29 cellular contexts compared by ENCODE assay signal in genomic region chr2:118040889-118041288, GRCh38.
"Had no signal": no experiment of that assay in that cellular context is flagged by ENCODE, and none has a peak within 500 bp of the region (broad histone marks: within the 10 kb centered on the region; RNA-seq: fewer than 3 reads in every experiment).

No MANE protein-coding gene starts in this region.

- H3K4me1 ChIP-seq: adrenal gland, colonic mucosa, esophagus squamous epithelium, left ventricle myocardium inferior, right atrium auricular region, uterus had no signal

- H3K36me3 Mint-ChIP-seq: brain had no signal

- H3K27ac Mint-ChIP-seq: activated CD4-positive, alpha-beta memory T cell treated with anti-CD3 and anti-CD28 coated beads for 36 hours; activated CD4-positive, alpha-beta T cell treated with anti-CD3 and anti-CD28 coated beads, Interleukin-2, amount 10 ng/mL, durations not matched to agents 24 days and 14 days; activated naive CD4-positive, alpha-beta T cell treated with anti-CD3 and anti-CD28 coated beads for 36 hours; activated naive CD8-positive, alpha-beta T cell treated with anti-CD3 and anti-CD28 coated beads for 36 hours; activated T-helper 1 cell treated with anti-CD3 and anti-CD28 coated beads, Interleukin-12 subunit alpha, Interleukin-12 subunit beta, Interleukin-2, Interleukin-4 antibody, amounts not matched to agents 30 ng/mL and 10 ng/mL and 1 ng/mL, durations not matched to agents 14 hours and 24 hours and 36 hours; brain; naive thymus-derived CD8-positive, alpha-beta T cell; stimulated activated naive CD8-positive, alpha-beta T cell treated with anti-CD3 and anti-CD28 coated beads, Interleukin-15, Interleukin-2, amounts not matched to agents 100 ng/mL and 50 ng/mL, for 24 hours; T-helper 2 cell treated with Interferon-gamma antibody and Interleukin-4, amounts not matched to agents 5 μg/mL and 100 μg/mL, for 36 hours had no signal

- ATAC-seq: naive thymus-derived CD8-positive, alpha-beta T cell had no signal

- H3K4me3 ChIP-seq: adrenal gland, cardiac muscle cell, colonic mucosa, esophagus squamous epithelium, left ventricle myocardium inferior, right atrium auricular region, thoracic aorta, uterus had no signal

- H3K36me3 ChIP-seq: adrenal gland, cardiac muscle cell, colonic mucosa, esophagus squamous epithelium, left ventricle myocardium inferior, right atrium auricular region, thoracic aorta, uterus, WERI-Rb-1 had no signal

- H3K4me1 Mint-ChIP-seq: activated CD4-positive, alpha-beta T cell treated with anti-CD3 and anti-CD28 coated beads, Interleukin-2, amount 10 ng/mL, durations not matched to agents 24 days and 14 days; activated naive CD8-positive, alpha-beta T cell treated with anti-CD3 and anti-CD28 coated beads for 36 hours; brain; naive thymus-derived CD8-positive, alpha-beta T cell had no signal

- H3K9me3 ChIP-seq: colonic mucosa had no signal

- DNase-seq: activated CD4-positive, alpha-beta memory T cell treated with anti-CD3 and anti-CD28 coated beads for 36 hours; activated CD4-positive, alpha-beta T cell treated with anti-CD3 and anti-CD28 coated beads, Interleukin-2, amount 10 ng/mL, durations not matched to agents 24 days and 14 days; activated CD4-positive, CD25-positive, alpha-beta regulatory T cell treated with anti-CD3 and anti-CD28 coated beads, Interleukin-2, amount 50 U/mL, for 72 hours; activated CD8-positive, alpha-beta memory T cell treated with anti-CD3 and anti-CD28 coated beads, Interleukin-2, amount 50 U/mL, for 4 hours; activated effector memory CD4-positive, alpha-beta T cell treated with anti-CD3 and anti-CD28 coated beads, Interleukin-2, amount 50 U/mL, for 16 hours; activated naive CD4-positive, alpha-beta T cell treated with anti-CD3 and anti-CD28 coated beads for 36 hours; activated naive CD8-positive, alpha-beta T cell treated with anti-CD3 and anti-CD28 coated beads for 36 hours; activated T-cell treated with anti-CD3 and anti-CD28 coated beads, Interleukin-2, amount 50 U/mL, for 1 hour; adrenal gland; cerebellar nuclear complex; colonic mucosa; effector CD8-positive, alpha-beta T cell; esophagus squamous epithelium; foreskin melanocyte; glutamatergic neuron; left ventricle myocardium inferior; naive thymus-derived CD8-positive, alpha-beta T cell; T-helper 1 cell; trophoblast cell; uterus; WERI-Rb-1 had no signal

- H3K4me3 Mint-ChIP-seq: activated CD4-positive, alpha-beta memory T cell treated with anti-CD3 and anti-CD28 coated beads for 36 hours; activated CD4-positive, alpha-beta T cell treated with anti-CD3 and anti-CD28 coated beads, Interleukin-2, amount 10 ng/mL, durations not matched to agents 24 days and 14 days; activated naive CD4-positive, alpha-beta T cell treated with anti-CD3 and anti-CD28 coated beads for 36 hours; activated naive CD8-positive, alpha-beta T cell treated with anti-CD3 and anti-CD28 coated beads for 36 hours; activated T-helper 1 cell treated with anti-CD3 and anti-CD28 coated beads, Interleukin-12 subunit alpha, Interleukin-12 subunit beta, Interleukin-2, Interleukin-4 antibody, amounts not matched to agents 30 ng/mL and 10 ng/mL and 1 ng/mL, durations not matched to agents 14 hours and 24 hours and 36 hours; brain; naive thymus-derived CD8-positive, alpha-beta T cell; stimulated activated naive CD8-positive, alpha-beta T cell treated with anti-CD3 and anti-CD28 coated beads, Interleukin-15, Interleukin-2, amounts not matched to agents 100 ng/mL and 50 ng/mL, for 24 hours; T-helper 2 cell treated with Interferon-gamma antibody and Interleukin-4, amounts not matched to agents 5 μg/mL and 100 μg/mL, for 36 hours had no signal

- H3K27ac ChIP-seq: adrenal gland, cardiac muscle cell, colonic mucosa, epithelial cell of prostate, esophagus squamous epithelium, left ventricle myocardium inferior, right atrium auricular region, thoracic aorta, uterus, WERI-Rb-1 had no signal
